In genomic region chr1:85352055-85352454, GRCh38 we compare ENCODE assay signal across 28 cellular contexts.
"Had no signal": no experiment of that assay in that cellular context is flagged by ENCODE, and none has a peak within 500 bp of the region (broad histone marks: within the 10 kb centered on the region; RNA-seq: fewer than 3 reads in every experiment).

No MANE protein-coding gene starts in this region.

- H3K27ac Mint-ChIP-seq: dendritic cell treated with granulocyte-macrophage colony-stimulating factor and Interleukin-4, amounts not matched to agents 40 ng/mL and 50 ng/mL, for 4 days; effector memory CD8-positive, alpha-beta T cell; endodermal cell; naive thymus-derived CD4-positive, alpha-beta T cell; natural killer cell had no signal

- H3K4me1 ChIP-seq: colonic mucosa, left ventricle myocardium inferior, lower lobe of right lung had no signal

- H3K4me1 Mint-ChIP-seq: endodermal cell; naive thymus-derived CD4-positive, alpha-beta T cell; natural killer cell had no signal

- H3K27me3 Mint-ChIP-seq: dendritic cell treated with granulocyte-macrophage colony-stimulating factor and Interleukin-4, amounts not matched to agents 40 ng/mL and 50 ng/mL, for 4 days had no signal

- H3K4me3 ChIP-seq: colonic mucosa, esophagus squamous epithelium, gastrocnemius medialis, heart right ventricle, left ventricle myocardium inferior, lower lobe of right lung had no signal

- H3K36me3 Mint-ChIP-seq: naive thymus-derived CD4-positive, alpha-beta T cell; natural killer cell had no signal

- H3K9me3 ChIP-seq: colonic mucosa, esophagus squamous epithelium, gastrocnemius medialis, heart right ventricle, left ventricle myocardium inferior, lower lobe of right lung had no signal

- H3K27ac ChIP-seq: colonic mucosa, epithelial cell of prostate, esophagus squamous epithelium, heart right ventricle, left ventricle myocardium inferior, lower lobe of right lung had no signal

- ATAC-seq: effector memory CD8-positive, alpha-beta T cell; esophagus mucosa; gastrocnemius medialis; heart right ventricle; left colon; left lobe of liver; lower lobe of right lung; naive thymus-derived CD4-positive, alpha-beta T cell; natural killer cell had no signal

- FAIRE-seq: endometrium, islet of Langerhans, keratinocyte had no signal

- H3K4me3 Mint-ChIP-seq: dendritic cell treated with granulocyte-macrophage colony-stimulating factor and Interleukin-4, amounts not matched to agents 40 ng/mL and 50 ng/mL, for 4 days; effector memory CD8-positive, alpha-beta T cell; endodermal cell; naive thymus-derived CD4-positive, alpha-beta T cell; natural killer cell had no signal

- H3K36me3 ChIP-seq: colonic mucosa had no signal

- DNase-seq: colonic mucosa; cortex of kidney; effector CD8-positive, alpha-beta T cell; effector memory CD8-positive, alpha-beta T cell; endodermal cell; erythroblast; esophagus squamous epithelium; foreskin fibroblast; foreskin melanocyte; gastrocnemius medialis; glutamatergic neuron; head of caudate nucleus; heart right ventricle; hippocampal formation; left colon; left ventricle myocardium inferior; lower lobe of right lung; mesendoderm; midbrain; naive thymus-derived CD4-positive, alpha-beta T cell; natural killer cell had no signal

- H3K9me3 Mint-ChIP-seq: dendritic cell treated with granulocyte-macrophage colony-stimulating factor and Interleukin-4, amounts not matched to agents 40 ng/mL and 50 ng/mL, for 4 days; effector memory CD8-positive, alpha-beta T cell; endodermal cell; natural killer cell had no signal

- H3K27me3 ChIP-seq: colonic mucosa, esophagus squamous epithelium, gastrocnemius medialis, heart right ventricle had no signal
